ENCODE assay signal across 12 cellular contexts in genomic region chr4:23368081-23368697, GRCh38.
DNase-seq lines count a peak whose midpoint lies in the region; ATAC-seq, FAIRE-seq and TF ChIP-seq lines count a peak whose summit lies in the region.
"Had no signal": no experiment of that assay in that cellular context is flagged by ENCODE, and none has a peak within 500 bp of the region (broad histone marks: within the 10 kb centered on the region; RNA-seq: fewer than 3 reads in every experiment).

No MANE protein-coding gene starts in this region.

- FAIRE-seq in small intestine (lab: Jason Lieb, UNC): no peak
- FAIRE-seq: endometrium had no signal

- no TSS peak for BruUV-seq in PC-3 (replicated peaks; lab: Mats Ljungman, UMichigan)

- DNase-seq in NCI-H510A treated with DMSO at 0.1 percent for 48 hours (lab: John Stamatoyannopoulos, UW): peak; percentile 34
- DNase-seq in NCI-H510A (lab: John Stamatoyannopoulos, UW): no peak
- DNase-seq in PC-3: peak; percentile 5
- DNase-seq in left cardiac atrium: no peak
- peak; percentile 14 for DNase-seq in small intestine
- no peak for DNase-seq in HCEC 1CT
- DNase-seq: activated T-cell treated with anti-CD3 and anti-CD28 coated beads, Interleukin-2, amount 50 U/mL, for 24 hours; naive thymus-derived CD4-positive, alpha-beta T cell; SIG-M5 had no signal

- H3K9me3 ChIP-seq in PC-3 (ENCODE audit: low read length): no peaks in the 10 kb centered on the region
- no peaks in the 10 kb centered on the region for H3K9me3 ChIP-seq in small intestine (ENCODE audit: control insufficient read depth, low read depth)

- no peaks in the 10 kb centered on the region for H3K36me3 ChIP-seq in PC-3 (ENCODE audit: low read depth, low read length)
- no peaks in the 10 kb centered on the region for H3K36me3 ChIP-seq in small intestine (ENCODE audit: control insufficient read depth in 2 of 2, insufficient read depth in 2 of 2, low read length in 2 of 2)

- H3K9ac ChIP-seq in PC-3 (ENCODE audit: low read length): no peak overlapping the region

- WGBS in small intestine, 3 donors: 59 to 69% (median 65%) methylated on average over 6 of the region's 6 CpGs

- no peaks in the 10 kb centered on the region for H3K27me3 ChIP-seq in PC-3 (ENCODE audit: low read length)
- H3K27me3 ChIP-seq in small intestine (ENCODE audit: control insufficient read depth in 2 of 2, insufficient read depth in 2 of 2, low read length in 2 of 2): no peaks in the 10 kb centered on the region

- ATAC-seq in PC-3 (no peak), left cardiac atrium (peak; percentile 68 to 86), GM21447 (IDR thresholded peaks at IDR 0.05; ENCODE audit: unreplicated experiment) (no peak), HG02870 (IDR thresholded peaks at IDR 0.05; ENCODE audit: unreplicated experiment) (no peak)
- ATAC-seq: naive thymus-derived CD4-positive, alpha-beta T cell had no signal

- H3K4me3 ChIP-seq in PC-3 (ENCODE audit: low read length) (no peak overlapping the region), small intestine (ENCODE audit: low read depth in 1 of 2, low read length in 2 of 2) (no peak overlapping the region)

- no peaks in the 10 kb centered on the region for H3F3A ChIP-seq in PC-3 (ENCODE audit: low read length, unreplicated experiment)

- CTCF ChIA-PET in PC-3 (lab: Charles Lee): no interaction called here

- 0 out of 2 replicates have a peak, but pooled peaks have one; percentile 11 for TF ChIP-seq CTCF in PC-3 (conservative IDR thresholded peaks at IDR 0.05; ENCODE audit: low read depth, low read length)

- H3K9me2 ChIP-seq in PC-3 (replicated peaks; ENCODE audit: low read length): no peaks in the 10 kb centered on the region

- intact Hi-C loops in PC-3 (cut with micrococcal nuclease): no loop called here
- intact Hi-C loops in left cardiac atrium (cut with DNase I): no loop called here

- H3K79me2 ChIP-seq in PC-3 (ENCODE audit: low read length): no peaks in the 10 kb centered on the region

- H3K27ac ChIP-seq in PC-3 (ENCODE audit: low read length) (no peak overlapping the region), small intestine (ENCODE audit: low read depth in 1 of 2, low read length in 1 of 2) (no peak overlapping the region)

- H3K4me1 ChIP-seq in PC-3 (ENCODE audit: insufficient read depth, low read length) (no peaks in the 10 kb centered on the region), small intestine (ENCODE audit: control insufficient read depth in 2 of 2, insufficient read depth in 1 of 2, low read depth in 1 of 2, low read length in 1 of 2) (no peaks in the 10 kb centered on the region)

- H2AFZ ChIP-seq in PC-3 (ENCODE audit: low read length): no peak overlapping the region

- POLR2A ChIA-PET in PC-3 (lab: Charles Lee; ENCODE audit: unreplicated experiment): no interaction called here

- no peaks in the 10 kb centered on the region for H4K20me1 ChIP-seq in PC-3 (ENCODE audit: low read length)

- H3K4me2 ChIP-seq in PC-3 (ENCODE audit: low read length): no peak overlapping the region

Comparison
In these comparisons a context has a peak if more than half of its experiments do, and no peak if none do; other contexts are left out.
1. DNase-seq: peak in NCI-H510A treated with DMSO at 0.1 percent for 48 hours (single experiment), PC-3 (single experiment) and small intestine (single experiment); none in NCI-H510A (single experiment), left cardiac atrium (single experiment) and HCEC 1CT (single experiment).
2. ATAC-seq: peak in left cardiac atrium (2 of 2); none in PC-3 (single experiment), GM21447 (single experiment) and HG02870 (single experiment).